ENCODE assay signal across 1 cellular context in the genomic region with DNA sequence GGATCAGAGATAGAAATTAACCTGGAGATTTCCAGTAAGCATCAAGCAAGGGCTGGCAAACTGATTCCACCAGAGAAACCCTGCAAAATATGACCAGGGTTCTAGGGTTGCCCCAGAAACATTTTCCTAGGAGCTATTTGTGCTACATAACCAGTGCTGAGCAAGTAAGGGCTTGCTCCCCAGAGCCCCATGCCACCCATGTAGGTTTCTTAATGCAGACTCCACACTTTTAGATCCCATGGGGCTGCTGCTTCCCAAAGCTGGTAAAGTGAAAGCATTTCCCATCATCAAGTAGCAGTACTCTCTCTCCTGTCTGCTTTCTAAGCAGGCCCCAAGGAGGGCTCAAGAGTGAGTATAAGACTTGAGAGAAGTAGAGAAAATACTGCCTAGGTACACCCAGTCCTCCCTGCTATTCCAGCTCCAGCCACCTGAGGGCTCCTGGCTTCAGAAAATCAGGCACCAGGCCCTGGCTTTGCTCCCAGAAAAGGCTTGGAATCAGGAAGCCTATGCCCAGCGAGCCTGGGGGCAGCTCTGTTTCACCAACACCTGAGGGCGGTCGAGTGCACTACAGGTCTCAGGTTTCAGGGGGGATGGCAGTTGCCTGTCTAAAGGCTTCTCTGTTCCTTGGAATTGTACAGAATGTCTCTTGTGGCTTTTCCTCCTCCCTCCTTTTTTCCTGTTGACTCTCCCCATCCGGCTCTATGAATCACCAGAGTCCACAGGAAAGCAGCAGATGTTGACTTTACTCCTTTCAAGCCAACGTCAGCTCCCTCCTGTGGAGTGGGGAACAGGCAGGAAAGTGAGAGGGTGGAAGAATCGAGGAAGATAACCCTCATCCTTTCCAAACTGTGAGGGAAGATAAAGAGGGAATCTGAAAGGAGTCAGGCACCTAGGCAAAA.
TF ChIP-seq lines count a peak whose summit lies in the region.

No MANE protein-coding gene starts in this region.

TF ChIP-seq in K562, 482 proteins besides CTCF, POLR2A, EP300 and RAD21 (continued from another document and continues in another):
- TF ChIP-seq ZNF318 (IDR thresholded peaks at IDR 0.05; ENCODE audit: borderline replicate concordance in 1 of 2, low read depth in 1 of 2) (no peak), E2F6 (IDR thresholded peaks at IDR 0.05; ENCODE audit: borderline replicate concordance in 1 of 2, extremely low read depth in 1 of 2, insufficient read depth in 1 of 2, insufficient read length in 1 of 2, low read depth in 1 of 2, low read length in 1 of 2, poor library complexity in 1 of 2, severe bottlenecking in 1 of 2) (no peak), ZNF785 (CRISPR knock-in tag; IDR thresholded peaks at IDR 0.05) (no peak), PRDM10 (IDR thresholded peaks at IDR 0.05; ENCODE audit: partially characterized antibody) (no peak), ZBTB5 (IDR thresholded peaks at IDR 0.05) (no peak), SMARCA4 (IDR thresholded peaks at IDR 0.05) (peak; percentile 66; the same call in 1 of the 2 replicates), DNMT1 (IDR thresholded peaks at IDR 0.05) (no peak), TAF1 (IDR thresholded peaks at IDR 0.05; ENCODE audit: control insufficient read depth, extremely low read depth, insufficient read depth, low read length, severe bottlenecking) (no peak), ETV5 (CRISPR knock-in tag; IDR thresholded peaks at IDR 0.05; ENCODE audit: low read depth) (peak; percentile 61; the same call in 1 of the 2 replicates), SP1 (CRISPR knock-in tag; IDR thresholded peaks at IDR 0.05) (no peak), ZNF586 (CRISPR knock-in tag; conservative IDR thresholded peaks at IDR 0.05) (no peak), SMARCC2 (IDR thresholded peaks at IDR 0.05; ENCODE audit: low read depth) (no peak), CREB3 (tag; conservative IDR thresholded peaks at IDR 0.05; ENCODE audit: low read depth) (no peak), SP2 (IDR thresholded peaks at IDR 0.05; ENCODE audit: extremely low read depth, low read depth, low read length, poor library complexity, severe bottlenecking) (no peak)
- TF ChIP-seq, protein P1, sequence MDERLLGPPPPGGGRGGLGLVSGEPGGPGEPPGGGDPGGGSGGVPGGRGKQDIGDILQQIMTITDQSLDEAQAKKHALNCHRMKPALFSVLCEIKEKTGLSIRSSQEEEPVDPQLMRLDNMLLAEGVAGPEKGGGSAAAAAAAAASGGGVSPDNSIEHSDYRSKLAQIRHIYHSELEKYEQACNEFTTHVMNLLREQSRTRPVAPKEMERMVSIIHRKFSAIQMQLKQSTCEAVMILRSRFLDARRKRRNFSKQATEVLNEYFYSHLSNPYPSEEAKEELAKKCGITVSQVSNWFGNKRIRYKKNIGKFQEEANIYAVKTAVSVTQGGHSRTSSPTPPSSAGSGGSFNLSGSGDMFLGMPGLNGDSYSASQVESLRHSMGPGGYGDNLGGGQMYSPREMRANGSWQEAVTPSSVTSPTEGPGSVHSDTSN (CRISPR knock-in tag; IDR thresholded peaks at IDR 0.05; ENCODE audit: low read depth): no peak
- TF ChIP-seq, protein P1 (tag; conservative IDR thresholded peaks at IDR 0.05; ENCODE audit: low read depth): no peak
